ENCODE assay signal across 15 cellular contexts in genomic region chr1:183548136-183548535, GRCh38.
DNase-seq lines count a peak whose midpoint lies in the region; ATAC-seq lines count a peak whose summit lies in the region.
"Had no signal": no experiment of that assay in that cellular context is flagged by ENCODE, and none has a peak within 500 bp of the region (broad histone marks: within the 10 kb centered on the region; RNA-seq: fewer than 3 reads in every experiment).

No MANE protein-coding gene starts in this region.

- ATAC-seq in GM18511 (IDR thresholded peaks at IDR 0.05; ENCODE audit: unreplicated experiment), result no peak
- ATAC-seq in GM18502 (IDR thresholded peaks at IDR 0.05; ENCODE audit: poor library complexity, unreplicated experiment), result no peak
- ATAC-seq: SK-N-SH treated with all-trans-retinoic acid at 6 μM for 48 hours had no signal

- DNase-seq in AML-193 (lab: John Stamatoyannopoulos, UW) (peak; percentile 17 to 18), HK-2 (ENCODE audit: unreplicated experiment) (peak; percentile 31), NCI-H345 (lab: John Stamatoyannopoulos, UW) (peak; percentile 64), germinal center (ENCODE audit: low spot score) (peak; percentile 25), amygdala (lab: John Stamatoyannopoulos, UW) (no peak)
- DNase-seq in stimulated activated CD4-positive, alpha-beta T cell treated with anti-CD3 and anti-CD28 coated beads, Interleukin-4, amount 100 ng/mL, for 4 hours, result no peak
- DNase-seq: activated CD4-positive, CD25-positive, alpha-beta regulatory T cell; adrenal gland; GM23248; occipital lobe; stimulated activated CD4-positive, alpha-beta T cell treated with anti-CD3 and anti-CD28 coated beads, Interleukin-12 subunit alpha, Interleukin-12 subunit beta, amount 100 ng/mL, for 4 hours; tibial artery had no signal

Comparison
In these comparisons a context has a peak if more than half of its experiments do, and no peak if none do; other contexts are left out.
1. DNase-seq: peak in AML-193 (2 of 2), HK-2 (single experiment), NCI-H345 (single experiment) and germinal center (single experiment); none in stimulated activated CD4-positive, alpha-beta T cell treated with anti-CD3 and anti-CD28 coated beads, Interleukin-4, amount 100 ng/mL, for 4 hours (0 of 2) and amygdala (0 of 56).